Comparison of ENCODE assay signal across 24 cellular contexts in the genomic region with DNA sequence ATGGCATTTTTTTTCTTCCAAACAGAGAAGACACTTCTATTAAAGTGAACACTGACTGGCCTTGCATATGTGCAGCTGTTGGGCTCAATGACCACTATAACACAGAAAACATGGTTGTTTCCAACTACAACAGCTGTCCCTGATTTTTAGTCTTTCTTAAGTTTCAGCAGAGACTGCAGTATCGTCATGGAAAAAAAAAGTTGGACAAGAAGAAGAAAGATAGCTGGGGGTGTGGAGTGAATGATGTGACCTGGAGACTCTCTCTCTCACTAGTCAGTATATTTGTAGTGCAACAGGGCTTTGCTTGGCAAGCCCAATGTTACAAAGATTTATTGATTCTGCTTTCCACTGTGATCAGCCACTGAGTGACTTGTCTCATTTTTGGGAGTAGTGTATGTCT. TPM values are rescaled to one million over a fixed set of nuclear protein-coding genes. Genes with fewer than 3 reads are reported as not detected.
"Had no signal": no experiment of that assay in that cellular context is flagged by ENCODE, and none has a peak within 500 bp of the region (broad histone marks: within the 10 kb centered on the region; RNA-seq: fewer than 3 reads in every experiment).

No MANE protein-coding gene starts in this region.

- H3K9me3 ChIP-seq: body of pancreas, neutrophil, ovary, prostate gland had no signal

- H3K4me1 ChIP-seq: body of pancreas, prostate gland, tibial nerve, uterus had no signal

- H3K27me3 ChIP-seq: body of pancreas, neutrophil, ovary, tibial nerve, uterus had no signal

- DNase-seq: activated gamma-delta T cell treated with Interleukin-2 at 50 U/mL for 16 hours; activated T-cell treated with anti-CD3 and anti-CD28 coated beads, Interleukin-2, amount 50 U/mL, for 1 hour; anterior cingulate cortex; body of pancreas; caudate nucleus; effector memory CD8-positive, alpha-beta T cell; natural killer cell; small intestine; stimulated activated CD4-positive, alpha-beta T cell treated with anti-CD3 and anti-CD28 coated beads, Interleukin-2, amount 100 ng/mL, for 24 hours; stimulated activated naive CD8-positive, alpha-beta T cell treated with anti-CD3 and anti-CD28 coated beads, Interleukin-15, amount 100 ng/mL, for 72 hours; T-cell; uterus had no signal

- H3K27ac ChIP-seq: body of pancreas, neutrophil, prostate gland, tibial nerve, uterus had no signal

- FAIRE-seq: endothelial cell of umbilical vein, frontal cortex, islet of Langerhans, small intestine, TTC549 had no signal

- ATAC-seq: body of pancreas; effector memory CD8-positive, alpha-beta T cell; esophagus mucosa; natural killer cell; stimulated activated effector memory CD8-positive, alpha-beta T cell treated with anti-CD3 and anti-CD28 coated beads, Interleukin-12 subunit alpha, Interleukin-12 subunit beta, amount 100 ng/mL, for 72 hours; stimulated activated naive CD8-positive, alpha-beta T cell treated with anti-CD3 and anti-CD28 coated beads, Interleukin-15, amount 100 ng/mL, for 72 hours; T-cell; WTC11 had no signal

- H3K36me3 ChIP-seq: neutrophil, prostate gland, tibial nerve, uterus had no signal

- H3K4me3 ChIP-seq: body of pancreas, lung, ovary, prostate gland, tibial nerve, uterus had no signal

RNA-seq across cellular contexts. Expression of a gene that starts 29.5 kb away (rescaled TPM):
- total RNA-seq: endothelial cell of umbilical vein, esophagus mucosa, natural killer cell, T-cell, tibial nerve, WTC11 had no signal
- polyA plus RNA-seq: endothelial cell of umbilical vein had no signal
